In genomic region chr3:152564454-152564853, GRCh38 we compare ENCODE assay signal across 11 cellular contexts.
"Had no signal": no experiment of that assay in that cellular context is flagged by ENCODE, and none has a peak within 500 bp of the region (broad histone marks: within the 10 kb centered on the region; RNA-seq: fewer than 3 reads in every experiment).

No MANE protein-coding gene starts in this region.

- H3K36me3 Mint-ChIP-seq: activated CD4-positive, alpha-beta memory T cell treated with anti-CD3 and anti-CD28 coated beads for 36 hours; activated naive CD8-positive, alpha-beta T cell treated with anti-CD3 and anti-CD28 coated beads, Interleukin-2, amount 10 ng/mL, durations not matched to agents 7 days and 5 days; T-cell had no signal

- H3K4me3 ChIP-seq: ascending aorta, cardiac muscle cell, colonic mucosa, left lung had no signal

- H3K9me3 Mint-ChIP-seq: activated CD4-positive, alpha-beta memory T cell treated with anti-CD3 and anti-CD28 coated beads for 36 hours; T-cell had no signal

- DNase-seq: activated CD4-positive, alpha-beta memory T cell treated with anti-CD3 and anti-CD28 coated beads for 36 hours; activated gamma-delta T cell; activated naive CD8-positive, alpha-beta T cell treated with anti-CD3 and anti-CD28 coated beads, Interleukin-2, amount 10 ng/mL, durations not matched to agents 7 days and 5 days; activated T-cell treated with anti-CD3 and anti-CD28 coated beads, Interleukin-2, amount 50 U/mL, for 48 hours; colonic mucosa; glutamatergic neuron; left lung; T-cell; T1000 had no signal

- H3K27ac Mint-ChIP-seq: activated CD4-positive, alpha-beta memory T cell treated with anti-CD3 and anti-CD28 coated beads for 36 hours; activated naive CD8-positive, alpha-beta T cell treated with anti-CD3 and anti-CD28 coated beads, Interleukin-2, amount 10 ng/mL, durations not matched to agents 7 days and 5 days; T-cell had no signal

- ATAC-seq: left lung, T-cell had no signal
